12 cellular contexts compared by ENCODE assay signal in genomic region chr6:118712955-118713354, GRCh38.
A peak's percentile ranks its signal among the peaks of the same experiment; 100 is the strongest.
DNase-seq lines count a peak whose midpoint lies in the region; ATAC-seq, FAIRE-seq and TF ChIP-seq lines count a peak whose summit lies in the region.
"Had no signal": no experiment of that assay in that cellular context is flagged by ENCODE, and none has a peak within 500 bp of the region (broad histone marks: within the 10 kb centered on the region; RNA-seq: fewer than 3 reads in every experiment).

No MANE protein-coding gene starts in this region.

- peaks cover 60% of the 10 kb centered on the region for H3K4me1 Mint-ChIP-seq in activated naive CD4-positive, alpha-beta T cell treated with anti-CD3 and anti-CD28 coated beads, Interleukin-2, amount 50 U/mL, for 24 hours
- H3K4me1 Mint-ChIP-seq in activated naive CD4-positive, alpha-beta T cell treated with anti-CD3 and anti-CD28 coated beads, Interleukin-2, amount 10 ng/mL, durations not matched to agents 7 days and 5 days, result peaks cover 38% of the 10 kb centered on the region
- H3K4me1 Mint-ChIP-seq in activated T-helper 1 cell treated with anti-CD3 and anti-CD28 coated beads, Interleukin-12 subunit alpha, Interleukin-12 subunit beta, Interleukin-2, Interleukin-4 antibody, amounts not matched to agents 30 ng/mL and 10 ng/mL and 1 ng/mL, durations not matched to agents 14 hours and 24 hours and 36 hours (ENCODE audit: low read depth), result peaks cover 66% of the 10 kb centered on the region
- peaks cover 22% of the 10 kb centered on the region for H3K4me1 Mint-ChIP-seq in WTC11

- POLR2A ChIA-PET in WTC11 (lab: Charles Lee), result no interaction called here

- H3K4me3 Mint-ChIP-seq in activated naive CD4-positive, alpha-beta T cell treated with anti-CD3 and anti-CD28 coated beads, Interleukin-2, amount 50 U/mL, for 24 hours, result peak overlapping the region; percentile 1
- H3K4me3 Mint-ChIP-seq in activated naive CD4-positive, alpha-beta T cell treated with anti-CD3 and anti-CD28 coated beads, Interleukin-2, amount 10 ng/mL, durations not matched to agents 7 days and 5 days, result no peak overlapping the region
- H3K4me3 Mint-ChIP-seq in activated T-helper 1 cell treated with anti-CD3 and anti-CD28 coated beads, Interleukin-12 subunit alpha, Interleukin-12 subunit beta, Interleukin-2, Interleukin-4 antibody, amounts not matched to agents 30 ng/mL and 10 ng/mL and 1 ng/mL, durations not matched to agents 14 hours and 24 hours and 36 hours, result peak overlapping the region; percentile 1
- no peak overlapping the region for H3K4me3 Mint-ChIP-seq in WTC11

- H3K4me1 ChIP-seq in foreskin keratinocyte, result peaks cover 17% of the 10 kb centered on the region

- FAIRE-seq in urothelium cell line (lab: Jason Lieb, UNC), result peak; percentile 9

- intact Hi-C loops in activated T-helper 1 cell treated with anti-CD3 and anti-CD28 coated beads, Interleukin-12 subunit alpha, Interleukin-12 subunit beta, Interleukin-2, Interleukin-4 antibody, amounts not matched to agents 30 ng/mL and 10 ng/mL and 1 ng/mL, durations not matched to agents 14 hours and 24 hours and 36 hours (cut with micrococcal nuclease), result loop anchor here (5.0 kb wide), 1 partner anchor 364 kb away; the partner anchor contains the start of gene FAM184A
- intact Hi-C loops in Right ventricle myocardium inferior (cut with DNase I), result no loop called here

- no peaks in the 10 kb centered on the region for H3K9me3 Mint-ChIP-seq in activated naive CD4-positive, alpha-beta T cell treated with anti-CD3 and anti-CD28 coated beads, Interleukin-2, amount 50 U/mL, for 24 hours
- H3K9me3 Mint-ChIP-seq in activated naive CD4-positive, alpha-beta T cell treated with anti-CD3 and anti-CD28 coated beads, Interleukin-2, amount 10 ng/mL, durations not matched to agents 7 days and 5 days, result no peaks in the 10 kb centered on the region
- no peaks in the 10 kb centered on the region for H3K9me3 Mint-ChIP-seq in activated T-helper 1 cell treated with anti-CD3 and anti-CD28 coated beads, Interleukin-12 subunit alpha, Interleukin-12 subunit beta, Interleukin-2, Interleukin-4 antibody, amounts not matched to agents 30 ng/mL and 10 ng/mL and 1 ng/mL, durations not matched to agents 14 hours and 24 hours and 36 hours
- no peaks in the 10 kb centered on the region for H3K9me3 Mint-ChIP-seq in WTC11

- no peaks in the 10 kb centered on the region for H3K27me3 Mint-ChIP-seq in activated naive CD4-positive, alpha-beta T cell treated with anti-CD3 and anti-CD28 coated beads, Interleukin-2, amount 50 U/mL, for 24 hours
- H3K27me3 Mint-ChIP-seq in activated naive CD4-positive, alpha-beta T cell treated with anti-CD3 and anti-CD28 coated beads, Interleukin-2, amount 10 ng/mL, durations not matched to agents 7 days and 5 days, result no peaks in the 10 kb centered on the region
- no peaks in the 10 kb centered on the region for H3K27me3 Mint-ChIP-seq in activated T-helper 1 cell treated with anti-CD3 and anti-CD28 coated beads, Interleukin-12 subunit alpha, Interleukin-12 subunit beta, Interleukin-2, Interleukin-4 antibody, amounts not matched to agents 30 ng/mL and 10 ng/mL and 1 ng/mL, durations not matched to agents 14 hours and 24 hours and 36 hours (ENCODE audit: insufficient read depth)
- H3K27me3 Mint-ChIP-seq in WTC11 (ENCODE audit: low read depth), result no peaks in the 10 kb centered on the region

- no peak for DNase-seq in activated naive CD4-positive, alpha-beta T cell treated with anti-CD3 and anti-CD28 coated beads, Interleukin-2, amount 10 ng/mL, durations not matched to agents 7 days and 5 days
- no peak for DNase-seq in activated T-helper 1 cell treated with anti-CD3 and anti-CD28 coated beads, Interleukin-12 subunit alpha, Interleukin-12 subunit beta, Interleukin-2, Interleukin-4 antibody, amounts not matched to agents 30 ng/mL and 10 ng/mL and 1 ng/mL, durations not matched to agents 14 hours and 24 hours and 36 hours (ENCODE audit: low spot score)
- peak; percentile 59 to 74 for DNase-seq in foreskin keratinocyte
- DNase-seq in urothelium cell line (ENCODE audit: low spot score), result peak; percentile 56
- DNase-seq in WTC11 (ENCODE audit: low spot score), result no peak
- no peak for DNase-seq in Right ventricle myocardium inferior (ENCODE audit: missing footprints)
- DNase-seq: DND-41; gastrocnemius medialis; NCI-H2029 treated with DMSO at 0.1 percent for 48 hours; stimulated activated CD4-positive, alpha-beta T cell treated with anti-CD3 and anti-CD28 coated beads, Interleukin-1b, Interleukin-23, amount 100 ng/mL, for 48 hours had no signal

- H3K27me3 ChIP-seq in foreskin keratinocyte, result no peaks in the 10 kb centered on the region
- H3K27me3 ChIP-seq: gastrocnemius medialis had no signal

- H3K27ac Mint-ChIP-seq in activated naive CD4-positive, alpha-beta T cell treated with anti-CD3 and anti-CD28 coated beads, Interleukin-2, amount 50 U/mL, for 24 hours, result peak overlapping the region; percentile 9
- H3K27ac Mint-ChIP-seq in activated naive CD4-positive, alpha-beta T cell treated with anti-CD3 and anti-CD28 coated beads, Interleukin-2, amount 10 ng/mL, durations not matched to agents 7 days and 5 days, result no peak overlapping the region
- H3K27ac Mint-ChIP-seq in activated T-helper 1 cell treated with anti-CD3 and anti-CD28 coated beads, Interleukin-12 subunit alpha, Interleukin-12 subunit beta, Interleukin-2, Interleukin-4 antibody, amounts not matched to agents 30 ng/mL and 10 ng/mL and 1 ng/mL, durations not matched to agents 14 hours and 24 hours and 36 hours, result peak overlapping the region; percentile 25
- no peak overlapping the region for H3K27ac Mint-ChIP-seq in WTC11

- ATAC-seq in foreskin keratinocyte, result peak; percentile 75
- no peak for ATAC-seq in WTC11
- no peak for ATAC-seq in Right ventricle myocardium inferior
- no peak for ATAC-seq in HG03095 (IDR thresholded peaks at IDR 0.05; ENCODE audit: unreplicated experiment)
- ATAC-seq: gastrocnemius medialis had no signal

- no peak for TF ChIP-seq CTCF in foreskin keratinocyte (conservative IDR thresholded peaks at IDR 0.05)
- no peak for TF ChIP-seq CTCF in WTC11 (IDR thresholded peaks at IDR 0.05)

- no peaks in the 10 kb centered on the region for H3K36me3 Mint-ChIP-seq in activated naive CD4-positive, alpha-beta T cell treated with anti-CD3 and anti-CD28 coated beads, Interleukin-2, amount 50 U/mL, for 24 hours
- H3K36me3 Mint-ChIP-seq in activated naive CD4-positive, alpha-beta T cell treated with anti-CD3 and anti-CD28 coated beads, Interleukin-2, amount 10 ng/mL, durations not matched to agents 7 days and 5 days, result peaks cover 13% of the 10 kb centered on the region
- H3K36me3 Mint-ChIP-seq in activated T-helper 1 cell treated with anti-CD3 and anti-CD28 coated beads, Interleukin-12 subunit alpha, Interleukin-12 subunit beta, Interleukin-2, Interleukin-4 antibody, amounts not matched to agents 30 ng/mL and 10 ng/mL and 1 ng/mL, durations not matched to agents 14 hours and 24 hours and 36 hours (ENCODE audit: low read depth), result peaks cover 4% of the 10 kb centered on the region
- no peaks in the 10 kb centered on the region for H3K36me3 Mint-ChIP-seq in WTC11

- H3K27ac ChIP-seq in foreskin keratinocyte, result no peak overlapping the region
- H3K27ac ChIP-seq: gastrocnemius medialis had no signal

- CTCF ChIA-PET in activated naive CD4-positive, alpha-beta T cell treated with anti-CD3 and anti-CD28 coated beads, Interleukin-2, amount 10 ng/mL, durations not matched to agents 7 days and 5 days (lab: Charles Lee), result no interaction called here
- CTCF ChIA-PET in WTC11 (lab: Charles Lee), result no interaction called here

TF ChIP-seq in WTC11, 78 proteins besides CTCF, POLR2A, EP300 and RAD21:
- TF ChIP-seq PREB (CRISPR knock-in tag; IDR thresholded peaks at IDR 0.05; ENCODE audit: borderline replicate concordance) (no peak), ATF2 (CRISPR knock-in tag; IDR thresholded peaks at IDR 0.05; ENCODE audit: borderline replicate concordance, low read depth) (no peak), E2F4 (CRISPR knock-in tag; IDR thresholded peaks at IDR 0.05; ENCODE audit: borderline replicate concordance, low read depth) (no peak)
TF ChIP-seq in WTC11: peak in this region for 0.

Comparison
In these comparisons a context has a peak if more than half of its experiments do, and no peak if none do; other contexts are left out.
1. H3K27ac Mint-ChIP-seq: peak in activated naive CD4-positive, alpha-beta T cell treated with anti-CD3 and anti-CD28 coated beads, Interleukin-2, amount 50 U/mL, for 24 hours (single experiment) and activated T-helper 1 cell treated with anti-CD3 and anti-CD28 coated beads, Interleukin-12 subunit alpha, Interleukin-12 subunit beta, Interleukin-2, Interleukin-4 antibody, amounts not matched to agents 30 ng/mL and 10 ng/mL and 1 ng/mL, durations not matched to agents 14 hours and 24 hours and 36 hours (single experiment); none in activated naive CD4-positive, alpha-beta T cell treated with anti-CD3 and anti-CD28 coated beads, Interleukin-2, amount 10 ng/mL, durations not matched to agents 7 days and 5 days (single experiment) and WTC11 (single experiment).
2. H3K4me3 Mint-ChIP-seq: peak in activated naive CD4-positive, alpha-beta T cell treated with anti-CD3 and anti-CD28 coated beads, Interleukin-2, amount 50 U/mL, for 24 hours (single experiment) and activated T-helper 1 cell treated with anti-CD3 and anti-CD28 coated beads, Interleukin-12 subunit alpha, Interleukin-12 subunit beta, Interleukin-2, Interleukin-4 antibody, amounts not matched to agents 30 ng/mL and 10 ng/mL and 1 ng/mL, durations not matched to agents 14 hours and 24 hours and 36 hours (single experiment); none in activated naive CD4-positive, alpha-beta T cell treated with anti-CD3 and anti-CD28 coated beads, Interleukin-2, amount 10 ng/mL, durations not matched to agents 7 days and 5 days (single experiment) and WTC11 (single experiment).
3. DNase-seq: peak in foreskin keratinocyte (2 of 2) and urothelium cell line (single experiment); none in activated naive CD4-positive, alpha-beta T cell treated with anti-CD3 and anti-CD28 coated beads, Interleukin-2, amount 10 ng/mL, durations not matched to agents 7 days and 5 days (single experiment), activated T-helper 1 cell treated with anti-CD3 and anti-CD28 coated beads, Interleukin-12 subunit alpha, Interleukin-12 subunit beta, Interleukin-2, Interleukin-4 antibody, amounts not matched to agents 30 ng/mL and 10 ng/mL and 1 ng/mL, durations not matched to agents 14 hours and 24 hours and 36 hours (single experiment), WTC11 (single experiment) and Right ventricle myocardium inferior (single experiment).